11 cellular contexts compared by ENCODE assay signal in genomic region chr10:58475322-58476277, GRCh38. TPM values are rescaled to one million over a fixed set of nuclear protein-coding genes. Genes with fewer than 3 reads are reported as not detected.
DNase-seq lines count a peak whose midpoint lies in the region; ATAC-seq, FAIRE-seq and TF ChIP-seq lines count a peak whose summit lies in the region.
"Had no signal": no experiment of that assay in that cellular context is flagged by ENCODE, and none has a peak within 500 bp of the region (broad histone marks: within the 10 kb centered on the region; RNA-seq: fewer than 3 reads in every experiment).

No MANE protein-coding gene starts in this region.

- peaks cover 2 to 4% of the 10 kb centered on the region in 2 donors for H3K9me3 Mint-ChIP-seq in natural killer cell

- POLR2A ChIA-PET in AG04449 (lab: Yijun Ruan, JAX) = interaction anchor here (0.6 to 1.7 kb wide), 5 partner anchors 24 to 40 kb away, joined by 3 to 10 read pairs (median 3); partner anchors contain the start of gene BICC1

- H3K27me3 ChIP-seq in fibroblast of lung (ENCODE audit: control insufficient read depth, insufficient read depth, low read length) (no peaks in the 10 kb centered on the region), neuronal stem cell (ENCODE audit: control insufficient read depth in 3 of 3, insufficient read depth in 3 of 3, low read depth in 1 of 3, low read length in 3 of 3) (no peaks in the 10 kb centered on the region), thyroid gland (no peaks in the 10 kb centered on the region)
- H3K27me3 ChIP-seq: BE2C had no signal

- H2BK5ac ChIP-seq in neuronal stem cell (ENCODE audit: low read length) = no peak overlapping the region

- CTCF ChIA-PET in AG04449 (lab: Yijun Ruan, JAX) = interaction anchor here (0.8 to 1.4 kb wide), 4 partner anchors 17 to 476 kb away, joined by 3 to 4 read pairs (median 4); no protein-coding TSS in a partner anchor

- no peaks in the 10 kb centered on the region for H3K36me3 ChIP-seq in fibroblast of lung (ENCODE audit: control insufficient read depth, insufficient read depth, low read length)
- no peaks in the 10 kb centered on the region for H3K36me3 ChIP-seq in neuronal stem cell (replicated peaks in 1 of 2; ENCODE audit: control insufficient read depth in 2 of 2, insufficient read depth in 2 of 2, low read length in 2 of 2)
- no peaks in the 10 kb centered on the region for H3K36me3 ChIP-seq in thyroid gland
- H3K36me3 ChIP-seq: BE2C had no signal

- peak; percentile 81 for FAIRE-seq in RCC 7860 (lab: Jason Lieb, UNC)

- no peak overlapping the region for H4K8ac ChIP-seq in neuronal stem cell (ENCODE audit: low read depth, low read length)

- peak overlapping the region; percentile 75 for H2AFZ ChIP-seq in fibroblast of lung (ENCODE audit: low read length)
- H2AFZ ChIP-seq in neuronal stem cell (ENCODE audit: low read length) = peak overlapping the region; percentile 27

- H4K20me1 ChIP-seq in fibroblast of lung (ENCODE audit: control insufficient read depth, extremely low read depth, insufficient read depth, low read length) = no peaks in the 10 kb centered on the region

- no peaks in the 10 kb centered on the region for H3K36me3 Mint-ChIP-seq in natural killer cell
- H3K36me3 Mint-ChIP-seq: immature natural killer cell had no signal

- H3K27me3 Mint-ChIP-seq in natural killer cell (ENCODE audit: low read depth in 2 of 2) = peaks cover 3 to 7% of the 10 kb centered on the region in 2 donors

- no peak overlapping the region for H3K14ac ChIP-seq in neuronal stem cell (ENCODE audit: low read length)

- H3K4me3 ChIP-seq in AG04449 (ENCODE audit: low read depth, low read length) (peak overlapping the region; percentile 47), fibroblast of lung (replicated peaks in 1 of 4; ENCODE audit: control extremely low read depth in 1 of 4, insufficient read depth in 1 of 4, low read depth in 3 of 4, low read length in 4 of 4) (peak overlapping the region; percentile 28 to 38 (median 36)), neuronal stem cell (ENCODE audit: low read length in 2 of 2) (no peak overlapping the region), thyroid gland (replicated peaks in 1 of 3) (no peak overlapping the region)

- H3K9me3 ChIP-seq in fibroblast of lung (ENCODE audit: control insufficient read depth, insufficient read depth, low read depth, low read length) (no peaks in the 10 kb centered on the region), neuronal stem cell (replicated peaks in 1 of 2; ENCODE audit: control insufficient read depth in 2 of 2, insufficient read depth in 1 of 2, low read depth in 1 of 2, low read length in 2 of 2) (no peaks in the 10 kb centered on the region), thyroid gland (no peaks in the 10 kb centered on the region)
- H3K9me3 ChIP-seq: BE2C had no signal

- ATAC-seq in natural killer cell = no peak

- no peak overlapping the region for H3K23ac ChIP-seq in neuronal stem cell (ENCODE audit: low read depth, low read length, poor library complexity)

- H3K4ac ChIP-seq in neuronal stem cell (ENCODE audit: low read length) = no peak overlapping the region

- no peak overlapping the region for H2BK120ac ChIP-seq in neuronal stem cell (ENCODE audit: low read depth, low read length)

- H3K9ac ChIP-seq in fibroblast of lung (ENCODE audit: insufficient read depth, low read length) = peak overlapping the region; percentile 41
- H3K9ac ChIP-seq in neuronal stem cell (ENCODE audit: low read depth, low read length, poor library complexity) = no peak overlapping the region

- no peak overlapping the region for H2BK15ac ChIP-seq in neuronal stem cell (ENCODE audit: low read length)

- no peak for TF ChIP-seq CTCF in AG04449 (IDR thresholded peaks at IDR 0.05; ENCODE audit: insufficient read depth, low read length, missing control alignments)
- no peak for TF ChIP-seq CTCF in fibroblast of lung (conservative IDR thresholded peaks at IDR 0.05 in 1 of 2, IDR thresholded peaks at IDR 0.05 in 1 of 2; ENCODE audit: low read depth in 1 of 2, low read length in 2 of 2)
- TF ChIP-seq CTCF in thyroid gland (IDR thresholded peaks at IDR 0.05) = no peak
- TF ChIP-seq CTCF in natural killer cell (IDR thresholded peaks at IDR 0.05) = no peak

- H3K27ac Mint-ChIP-seq in natural killer cell = no peak overlapping the region
- H3K27ac Mint-ChIP-seq: immature natural killer cell had no signal

- no peak overlapping the region for H3K4me3 Mint-ChIP-seq in natural killer cell
- H3K4me3 Mint-ChIP-seq: immature natural killer cell had no signal

- peak overlapping the region; percentile 73 for H3K27ac ChIP-seq in fibroblast of lung (ENCODE audit: insufficient read depth, low read length)
- no peak overlapping the region for H3K27ac ChIP-seq in neuronal stem cell (replicated peaks; ENCODE audit: low read length)
- peak overlapping the region in 1 of 3 donors; percentile 52 for H3K27ac ChIP-seq in thyroid gland

- H3K4me2 ChIP-seq in fibroblast of lung (ENCODE audit: extremely low read depth, insufficient read depth, low read length) (peak overlapping the region; percentile 92), neuronal stem cell (ENCODE audit: insufficient read depth, low read length, poor library complexity, severe bottlenecking) (no peak overlapping the region)

- no peak overlapping the region for H2AK5ac ChIP-seq in neuronal stem cell (ENCODE audit: low read depth, low read length)

- DNase-seq in AG04449 (ENCODE audit: low read depth, low spot score) = no peak
- peak; percentile 31 for DNase-seq in RCC 7860 (ENCODE audit: low spot score)
- peak; percentile 39 to 87 for DNase-seq in fibroblast of lung (ENCODE audit: low read depth in 2 of 2)
- DNase-seq in neuronal stem cell (ENCODE audit: low spot score) = no peak
- DNase-seq in mucosa of gallbladder (ENCODE audit: low spot score) = no peak
- DNase-seq in thyroid gland = no peak
- DNase-seq in natural killer cell = no peak
- DNase-seq in stimulated activated CD8-positive, alpha-beta memory T cell treated with anti-CD3 and anti-CD28 coated beads, Interleukin-4, amount 100 ng/mL, for 48 hours = no peak
- DNase-seq: BE2C, cortex of kidney, immature natural killer cell had no signal

- H4K91ac ChIP-seq in neuronal stem cell (ENCODE audit: low read depth, low read length, poor library complexity) = no peak overlapping the region

- no peak overlapping the region for H2BK12ac ChIP-seq in neuronal stem cell (ENCODE audit: low read length)

- WGBS in neuronal stem cell (ENCODE audit: extremely low coverage in 2 of 2, insufficient read length in 2 of 2, insufficient replicate concordance in 1 of 2), 2 donors = no CpG with 5 or more reads among the region's 11 CpGs
- 60 to 61% methylated on average over 11 of the region's 11 CpGs for WGBS in thyroid gland, 2 donors

- H3K4me1 ChIP-seq in fibroblast of lung (ENCODE audit: control insufficient read depth, extremely low read depth, insufficient read depth, low read length) (peaks cover 9% of the 10 kb centered on the region), neuronal stem cell (ENCODE audit: control insufficient read depth in 2 of 2, insufficient read depth in 1 of 2, low read depth in 1 of 2, low read length in 2 of 2) (no peaks in the 10 kb centered on the region), thyroid gland (no peaks in the 10 kb centered on the region)
- H3K4me1 ChIP-seq: BE2C had no signal

- no peak for TF ChIP-seq POLR2A in thyroid gland (IDR thresholded peaks at IDR 0.05)

- no peak overlapping the region for H3K18ac ChIP-seq in neuronal stem cell (ENCODE audit: low read length)

- intact Hi-C loops in thyroid gland (cut with DNase I) = no loop called here
- intact Hi-C loops in natural killer cell (cut with micrococcal nuclease) = no loop called here

- no peaks in the 10 kb centered on the region for H3K79me2 ChIP-seq in fibroblast of lung (ENCODE audit: control insufficient read depth, insufficient read depth, low read length)

- no peaks in the 10 kb centered on the region for H3K79me1 ChIP-seq in neuronal stem cell (ENCODE audit: low read depth, low read length)

- no peaks in the 10 kb centered on the region for H3K4me1 Mint-ChIP-seq in natural killer cell
- H3K4me1 Mint-ChIP-seq: immature natural killer cell had no signal

RNA-seq across cellular contexts. Expression of gene BICC1, which starts 37.1 kb away (rescaled TPM):
- total RNA-seq in fibroblast of lung (62.7 and 64.7 TPM in 2 replicates), mucosa of gallbladder (5.1 TPM), thyroid gland (10 to 100 TPM in 3 of 4 donors, 1 to 10 TPM in 1; 9.3 to 20.8 (median 12.5) TPM), natural killer cell (under 1 TPM in 1 of 3 donors, not detected in 2; 0.14 TPM)
- 22.2 and 22.6 TPM in 2 replicates for polyA plus RNA-seq in fibroblast of lung
- polyA plus RNA-seq in fibroblast of lung (2012) = 27.7 and 31.9 TPM in 2 replicates
- 88.1 and 93.5 TPM in 2 replicates for polyA minus RNA-seq in fibroblast of lung (ENCODE audit: low replicate concordance)
- polyA plus RNA-seq in neuronal stem cell (2013, experiment 1 of 2) = 1.6 TPM
- 1.5 TPM for polyA plus RNA-seq in neuronal stem cell (2013, experiment 2 of 2)

Comparison
In these comparisons a context has a peak if more than half of its experiments do, and no peak if none do; other contexts are left out.
1. DNase-seq: peak in RCC 7860 (single experiment) and fibroblast of lung (2 of 2); none in AG04449 (single experiment), neuronal stem cell (single experiment), mucosa of gallbladder (single experiment), thyroid gland (0 of 2), natural killer cell (single experiment) and stimulated activated CD8-positive, alpha-beta memory T cell treated with anti-CD3 and anti-CD28 coated beads, Interleukin-4, amount 100 ng/mL, for 48 hours (single experiment).
2. H3K4me3 ChIP-seq: peak in AG04449 (single experiment) and fibroblast of lung (4 of 4); none in neuronal stem cell (0 of 2) and thyroid gland (0 of 3).